Comparison of ENCODE assay signal across 22 cellular contexts in the genomic region with DNA sequence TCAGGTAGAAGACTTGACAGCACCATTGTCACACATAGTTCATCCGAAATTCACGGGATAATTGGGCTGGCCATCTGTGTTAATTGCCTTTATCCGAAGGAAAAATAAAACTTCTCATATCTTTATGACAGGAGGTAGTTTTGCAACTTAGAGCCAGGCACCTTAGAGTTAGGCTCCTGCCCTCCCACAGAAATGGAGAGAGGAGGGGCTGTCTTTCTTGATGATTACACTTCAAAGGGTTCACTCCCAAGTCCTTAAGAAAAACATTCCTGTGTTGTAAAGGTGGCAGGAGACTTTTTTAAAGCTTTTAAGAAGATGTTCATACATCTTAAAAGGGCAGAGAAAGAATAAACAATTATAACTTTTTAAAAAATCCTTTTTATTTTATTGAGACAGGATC. TPM values are rescaled to one million over a fixed set of nuclear protein-coding genes. Genes with fewer than 3 reads are reported as not detected.
DNase-seq lines count a peak whose midpoint lies in the region; ATAC-seq and TF ChIP-seq lines count a peak whose summit lies in the region.
"Had no signal": no experiment of that assay in that cellular context is flagged by ENCODE, and none has a peak within 500 bp of the region (broad histone marks: within the 10 kb centered on the region; RNA-seq: fewer than 3 reads in every experiment).

No MANE protein-coding gene starts in this region.

- no peak overlapping the region for H3K4me2 ChIP-seq in neuronal stem cell (ENCODE audit: insufficient read depth, low read length, poor library complexity, severe bottlenecking)
- H3K4me2 ChIP-seq: BLaER1, GM23338 had no signal

- H3K9me3 ChIP-seq in Caco-2 (peaks cover 5% of the 10 kb centered on the region; the same call in 1 of the 2 replicates), lung (ENCODE audit: control insufficient read depth in 2 of 2, insufficient read depth in 1 of 2, low read length in 1 of 2) (peaks cover 2% of the 10 kb centered on the region in 2 donors), neuronal stem cell (replicated peaks in 1 of 2; ENCODE audit: control insufficient read depth in 2 of 2, insufficient read depth in 1 of 2, low read depth in 1 of 2, low read length in 2 of 2) (peaks cover 0 to 6% of the 10 kb centered on the region in 2 donors)

- no peak overlapping the region for H2BK5ac ChIP-seq in neuronal stem cell (ENCODE audit: low read length)

- H2BK12ac ChIP-seq in neuronal stem cell (ENCODE audit: low read length): no peak overlapping the region

- no peaks in the 10 kb centered on the region for H3K36me3 Mint-ChIP-seq in Caco-2 (ENCODE audit: insufficient read depth, unreplicated experiment)
- H3K36me3 Mint-ChIP-seq: CD4-positive, CD25-positive, alpha-beta regulatory T cell; CD8-positive, alpha-beta T cell had no signal

- no peak for DNase-seq in Caco-2
- peak; percentile 24 for DNase-seq in left kidney (ENCODE audit: low read depth, low spot score)
- DNase-seq in lung (ENCODE audit: low spot score): no peak
- no peak for DNase-seq in omental fat pad (ENCODE audit: low spot score)
- DNase-seq in NCI-H2107 (lab: John Stamatoyannopoulos, UW): no peak
- no peak for DNase-seq in neuronal stem cell (ENCODE audit: low spot score)
- DNase-seq in SIG-M5 treated with dmso at 0.1 percent for 504 hours (lab: John Stamatoyannopoulos, UW; ENCODE audit: unreplicated experiment): no peak
- DNase-seq: CD4-positive, CD25-positive, alpha-beta regulatory T cell; CD8-positive, alpha-beta T cell; DMS 273 treated with DMSO at 0.1 percent for 48 hours; DMS79; EL; GDM1; H9 had no signal

- no peak overlapping the region for H4K8ac ChIP-seq in neuronal stem cell (ENCODE audit: low read depth, low read length)

- no peak overlapping the region for H3K4ac ChIP-seq in neuronal stem cell (ENCODE audit: low read length)

- no peaks in the 10 kb centered on the region for H3K79me1 ChIP-seq in neuronal stem cell (ENCODE audit: low read depth, low read length)

- H2BK120ac ChIP-seq in neuronal stem cell (ENCODE audit: low read depth, low read length): no peak overlapping the region

- H3K18ac ChIP-seq in neuronal stem cell (ENCODE audit: low read length): no peak overlapping the region

- H3K4me1 ChIP-seq in Caco-2 (peaks cover 27% of the 10 kb centered on the region), lung (ENCODE audit: control insufficient read depth in 2 of 2, insufficient read depth in 2 of 2, low read length in 2 of 2) (peaks cover 0 to 5% of the 10 kb centered on the region in 2 donors), neuronal stem cell (ENCODE audit: control insufficient read depth in 2 of 2, insufficient read depth in 1 of 2, low read depth in 1 of 2, low read length in 2 of 2) (no peaks in the 10 kb centered on the region)

- H2BK15ac ChIP-seq in neuronal stem cell (ENCODE audit: low read length): no peak overlapping the region

- H3K9me3 Mint-ChIP-seq in Caco-2 (ENCODE audit: unreplicated experiment): peaks cover 22% of the 10 kb centered on the region

- H3K27ac Mint-ChIP-seq in Caco-2 (ENCODE audit: unreplicated experiment): no peak overlapping the region
- H3K27ac Mint-ChIP-seq: B cell; CD4-positive, CD25-positive, alpha-beta regulatory T cell; CD8-positive, alpha-beta T cell; GM23338; H9 had no signal

- H2AFZ ChIP-seq in neuronal stem cell (ENCODE audit: low read length): no peak overlapping the region
- H2AFZ ChIP-seq: GM23338 had no signal

- H3K27me3 Mint-ChIP-seq in Caco-2 (ENCODE audit: insufficient read depth, unreplicated experiment): no peaks in the 10 kb centered on the region

- 52 to 84% methylated on average over 3 of the region's 3 CpGs for WGBS in lung, 2 donors
- WGBS in neuronal stem cell (ENCODE audit: extremely low coverage in 2 of 2, insufficient read length in 2 of 2, insufficient replicate concordance in 1 of 2), 2 donors: no CpG with 5 or more reads among the region's 3 CpGs

- H3K4me1 Mint-ChIP-seq in Caco-2 (ENCODE audit: low read depth, unreplicated experiment): peaks cover 23% of the 10 kb centered on the region
- H3K4me1 Mint-ChIP-seq: B cell; CD4-positive, CD25-positive, alpha-beta regulatory T cell had no signal

- H3K27me3 ChIP-seq in Caco-2 (replicated peaks; ENCODE audit: control insufficient read depth, insufficient read depth, low read length) (no peaks in the 10 kb centered on the region), lung (ENCODE audit: control insufficient read depth, insufficient read depth) (no peaks in the 10 kb centered on the region), neuronal stem cell (ENCODE audit: control insufficient read depth in 3 of 3, insufficient read depth in 3 of 3, low read depth in 1 of 3, low read length in 3 of 3) (no peaks in the 10 kb centered on the region)
- H3K27me3 ChIP-seq: BLaER1 had no signal

- H2AK5ac ChIP-seq in neuronal stem cell (ENCODE audit: low read depth, low read length): no peak overlapping the region

- no peak for TF ChIP-seq CTCF in Caco-2 (IDR thresholded peaks at IDR 0.05; ENCODE audit: insufficient read depth in 1 of 2, low read depth in 1 of 2, low read length in 1 of 2, severe bottlenecking in 1 of 2, unreplicated experiment in 1 of 2)
- TF ChIP-seq CTCF in lung (IDR thresholded peaks at IDR 0.05; ENCODE audit: control extremely low read depth, extremely low read depth): no peak
- no peak for TF ChIP-seq CTCF in omental fat pad (IDR thresholded peaks at IDR 0.05)

- H3K23ac ChIP-seq in neuronal stem cell (ENCODE audit: low read depth, low read length, poor library complexity): no peak overlapping the region

- intact Hi-C loops in Caco-2 (cut with micrococcal nuclease; ENCODE audit: unreplicated experiment): loop anchor here (1.0 kb wide), 1 partner anchor 12 kb away; no protein-coding TSS in a partner anchor

- H3K36me3 ChIP-seq in Caco-2 (ENCODE audit: control insufficient read depth, insufficient read depth, low read length): no peaks in the 10 kb centered on the region
- H3K36me3 ChIP-seq in lung (ENCODE audit: control insufficient read depth in 2 of 2, insufficient read depth in 2 of 2, low read length in 2 of 2): no peaks in the 10 kb centered on the region
- H3K36me3 ChIP-seq in neuronal stem cell (replicated peaks in 1 of 2; ENCODE audit: control insufficient read depth in 2 of 2, insufficient read depth in 2 of 2, low read length in 2 of 2): no peaks in the 10 kb centered on the region
- H3K36me3 ChIP-seq: BLaER1 had no signal

- H3K4me3 ChIP-seq in Caco-2 (ENCODE audit: low read depth, low read length) (no peak overlapping the region), lung (no peak overlapping the region), neuronal stem cell (ENCODE audit: low read length in 2 of 2) (no peak overlapping the region)
- H3K4me3 ChIP-seq: BLaER1, GM12878, GM23338 had no signal

- CTCF ChIA-PET in Caco-2 (lab: Charles Lee): interaction anchor here (0.9 kb wide), 1 partner anchor 154 kb away, joined by 3 read pairs; no protein-coding TSS in a partner anchor

- H3K27ac ChIP-seq in lung (ENCODE audit: low read depth in 1 of 2, low read length in 1 of 2): no peak overlapping the region
- no peak overlapping the region for H3K27ac ChIP-seq in neuronal stem cell (replicated peaks; ENCODE audit: low read length)
- H3K27ac ChIP-seq: 22Rv1, BLaER1, C4-2B had no signal

- H3K14ac ChIP-seq in neuronal stem cell (ENCODE audit: low read length): no peak overlapping the region

- H3K4me3 Mint-ChIP-seq in Caco-2 (ENCODE audit: unreplicated experiment): peak overlapping the region; percentile 11
- H3K4me3 Mint-ChIP-seq: B cell; CD4-positive, CD25-positive, alpha-beta regulatory T cell; CD8-positive, alpha-beta T cell; GM23338; H9 had no signal

- POLR2A ChIA-PET in Caco-2 (lab: Charles Lee): no interaction called here

- BruUV-seq in Caco-2 (replicated peaks; lab: Mats Ljungman, UMichigan): no TSS peak

- ATAC-seq in lung (ENCODE audit: insufficient read depth, low FRiP score) (peak; percentile 42), omental fat pad (ENCODE audit: low FRiP score) (peak; percentile 34), HG02938 (IDR thresholded peaks at IDR 0.05; ENCODE audit: unreplicated experiment) (no peak)
- ATAC-seq: CD8-positive, alpha-beta T cell; GM12878; GM23338; HCT116 had no signal

- no peak overlapping the region for H4K91ac ChIP-seq in neuronal stem cell (ENCODE audit: low read depth, low read length, poor library complexity)

- H3K9ac ChIP-seq in neuronal stem cell (ENCODE audit: low read depth, low read length, poor library complexity): no peak overlapping the region
- H3K9ac ChIP-seq: BLaER1 had no signal

RNA-seq across cellular contexts. Expression of a gene that starts 10.6 kb away (rescaled TPM):
- 148 and 150 TPM in 2 replicates for total RNA-seq in Caco-2 (2022)
- 100 to 1,000 TPM; 195 to 360 TPM for total RNA-seq in lung
- polyA plus RNA-seq in lung: 100 to 1,000 TPM; 104 to 105 TPM
- total RNA-seq in omental fat pad: 100 to 1,000 TPM; 106 to 174 (median 172) TPM
- polyA plus RNA-seq in neuronal stem cell (2013, experiment 1 of 2): 54.0 TPM
- polyA plus RNA-seq in neuronal stem cell (2013, experiment 2 of 2): 54.0 TPM

RNA-seq across cellular contexts. Expression of a gene that starts 27.3 kb away (rescaled TPM):
- total RNA-seq in Caco-2 (2022) (6.3 and 6.6 TPM in 2 replicates), lung (10 to 100 TPM in 1 of 2 donors, 1 to 10 TPM in 1; 6.3 to 10.7 TPM), omental fat pad (1 to 10 TPM; 1.7 to 7.8 (median 3.1) TPM)
- 1 to 10 TPM; 4.4 to 7.6 TPM for polyA plus RNA-seq in lung
- polyA plus RNA-seq in neuronal stem cell (2013, experiment 1 of 2): 7.5 TPM
- 5.0 TPM for polyA plus RNA-seq in neuronal stem cell (2013, experiment 2 of 2)
- total RNA-seq: GM12878 had no signal
